In the genomic region with DNA sequence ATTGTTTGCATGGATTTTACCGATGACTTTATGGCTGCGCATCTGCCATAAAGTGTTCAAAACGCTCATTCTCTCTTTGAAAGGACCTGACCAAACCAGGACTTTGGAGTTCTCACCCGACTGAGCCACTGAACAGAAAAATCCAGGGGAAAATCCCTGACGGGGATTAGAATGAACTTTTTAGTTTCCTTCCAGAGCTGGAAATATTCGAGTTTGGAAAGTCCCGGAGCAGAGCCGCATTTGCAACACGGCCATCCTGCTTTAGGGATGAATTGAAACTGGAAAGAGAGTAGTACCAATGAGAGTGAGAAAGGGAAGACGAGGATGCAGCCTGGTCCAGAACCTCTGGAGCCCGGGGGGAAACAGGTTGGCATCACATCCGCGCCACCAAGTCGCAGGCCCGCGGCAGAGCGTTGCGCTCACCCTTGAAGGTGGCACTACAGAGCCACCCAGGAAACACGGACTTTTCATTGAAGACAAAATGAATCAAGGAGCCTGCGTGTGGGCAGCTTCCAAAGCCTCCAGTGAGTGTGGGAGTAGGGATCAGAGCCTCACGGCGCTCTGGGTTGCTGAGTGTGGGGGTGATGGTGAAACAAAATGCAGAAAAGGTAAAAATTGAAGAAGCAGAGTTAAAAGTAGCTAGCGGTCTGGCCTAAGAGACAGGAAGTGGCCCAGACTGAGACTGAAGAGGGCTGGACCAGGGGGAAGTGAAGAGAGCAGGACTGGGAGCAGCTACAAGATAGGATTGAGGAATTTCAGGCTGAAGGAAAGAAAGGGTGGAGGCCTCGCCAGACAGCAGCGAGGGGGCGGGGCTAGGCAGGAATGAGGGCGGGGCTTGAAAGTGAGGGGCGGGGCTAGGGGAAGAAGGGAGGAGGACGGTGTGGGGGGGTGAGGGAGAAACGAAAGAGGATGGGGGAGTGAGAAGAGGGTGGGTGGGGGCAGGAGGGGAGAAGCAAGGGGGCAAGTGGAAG, we compare ENCODE assay signal across 8 cellular contexts.
A peak's percentile ranks its signal among the peaks of the same experiment; 100 is the strongest.
DNase-seq lines count a peak whose midpoint lies in the region; ATAC-seq lines count a peak whose summit lies in the region.

No MANE protein-coding gene starts in this region.

- DNase-seq in DMS114 treated with DMSO at 0.1 percent for 48 hours (lab: John Stamatoyannopoulos, UW; ENCODE audit: unreplicated experiment) = peak; percentile 55
- peak; percentile 70 to 76 for DNase-seq in NOMO-1 (lab: John Stamatoyannopoulos, UW; ENCODE audit: unreplicated experiment in 2 of 2)
- peak; percentile 70 for DNase-seq in activated T-cell treated with anti-CD3 and anti-CD28 coated beads, Interleukin-2, amount 50 U/mL, for 24 hours
- no peak for DNase-seq in epithelial cell of prostate (ENCODE audit: low read depth, low spot score)
- peak; percentile 32 to 43 for DNase-seq in stimulated activated CD8-positive, alpha-beta memory T cell treated with anti-CD3 and anti-CD28 coated beads, Interleukin-4, amount 100 ng/mL, for 1 hour (ENCODE audit: low read depth in 2 of 2, low spot score in 1 of 2)

- ATAC-seq in HG02852 (IDR thresholded peaks at IDR 0.05; ENCODE audit: unreplicated experiment) (no peak), GM18909 (IDR thresholded peaks at IDR 0.05; ENCODE audit: poor library complexity, unreplicated experiment) (no peak)

- peak overlapping the region; percentile 41 for H3K9ac ChIP-seq in muscle layer of colon (ENCODE audit: low read length)

- peaks cover 2% of the 10 kb centered on the region for H3K27me3 Mint-ChIP-seq in activated T-cell treated with anti-CD3 and anti-CD28 coated beads, Interleukin-2, amount 50 U/mL, for 24 hours

- H3K36me3 Mint-ChIP-seq in activated T-cell treated with anti-CD3 and anti-CD28 coated beads, Interleukin-2, amount 50 U/mL, for 24 hours (ENCODE audit: low read depth) = peaks cover 12% of the 10 kb centered on the region

- H3K4me3 ChIP-seq in muscle layer of colon (ENCODE audit: low read depth in 1 of 2, low read length in 2 of 2) = peak overlapping the region; percentile 44 to 62

- peak overlapping the region; percentile 98 for H3K27ac ChIP-seq in epithelial cell of prostate
- peak overlapping the region; percentile 90 for H3K27ac ChIP-seq in muscle layer of colon (ENCODE audit: low read depth, low read length)

- H3K4me1 ChIP-seq in muscle layer of colon (ENCODE audit: insufficient read depth, low read length) = peaks cover 36% of the 10 kb centered on the region

- peaks cover 55% of the 10 kb centered on the region for H3K4me1 Mint-ChIP-seq in activated T-cell treated with anti-CD3 and anti-CD28 coated beads, Interleukin-2, amount 50 U/mL, for 24 hours (ENCODE audit: low read depth)

- no peaks in the 10 kb centered on the region for H3K27me3 ChIP-seq in muscle layer of colon (ENCODE audit: control insufficient read depth in 1 of 2, insufficient read depth in 2 of 2, low read length in 2 of 2)

- H3K27ac Mint-ChIP-seq in activated T-cell treated with anti-CD3 and anti-CD28 coated beads, Interleukin-2, amount 50 U/mL, for 24 hours = peak overlapping the region; percentile 92

- no peaks in the 10 kb centered on the region for H3K9me3 Mint-ChIP-seq in activated T-cell treated with anti-CD3 and anti-CD28 coated beads, Interleukin-2, amount 50 U/mL, for 24 hours

- no peaks in the 10 kb centered on the region for H3K36me3 ChIP-seq in muscle layer of colon (ENCODE audit: insufficient read depth, low read length)

- H3K9me3 ChIP-seq in muscle layer of colon (ENCODE audit: low read length) = no peaks in the 10 kb centered on the region

- peak overlapping the region; percentile 83 for H3K4me3 Mint-ChIP-seq in activated T-cell treated with anti-CD3 and anti-CD28 coated beads, Interleukin-2, amount 50 U/mL, for 24 hours
